11 cellular contexts compared by ENCODE assay signal in the genomic region with DNA sequence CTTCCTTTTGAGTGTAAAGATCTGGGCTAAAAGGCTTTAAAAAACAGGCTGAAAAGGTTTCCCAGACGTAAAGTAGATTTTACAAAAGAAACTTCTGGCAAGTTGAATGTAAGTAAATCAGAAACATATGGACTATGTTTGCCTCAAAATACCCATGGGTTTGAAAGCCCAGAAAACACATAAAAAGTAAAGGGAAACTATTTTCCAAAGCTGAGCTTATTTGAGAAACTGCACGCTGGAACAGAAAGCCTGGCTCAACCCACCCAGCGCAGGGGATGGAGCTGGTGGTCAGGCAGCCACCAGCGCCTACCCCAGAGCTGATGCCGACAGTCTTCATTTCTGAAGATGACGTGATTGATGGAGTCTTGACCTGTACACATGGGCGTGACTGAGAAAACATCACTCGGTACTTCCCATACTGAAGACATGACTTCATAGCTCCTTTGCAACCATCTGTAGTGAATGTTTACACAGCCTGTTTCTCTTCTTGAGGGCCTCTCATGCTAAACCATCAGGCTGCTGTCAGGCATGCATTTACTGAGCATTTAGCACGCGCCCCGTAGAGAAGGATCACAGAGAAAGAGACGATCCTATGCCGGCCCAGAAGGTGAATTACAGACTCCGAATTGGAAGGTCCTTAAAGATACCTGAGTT.
DNase-seq lines count a peak whose midpoint lies in the region; ATAC-seq and TF ChIP-seq lines count a peak whose summit lies in the region.
"Had no signal": no experiment of that assay in that cellular context is flagged by ENCODE, and none has a peak within 500 bp of the region (broad histone marks: within the 10 kb centered on the region; RNA-seq: fewer than 3 reads in every experiment).

No MANE protein-coding gene starts in this region.

- no peak for TF ChIP-seq CTCF in upper lobe of left lung (IDR thresholded peaks at IDR 0.05)
- no peak for TF ChIP-seq CTCF in omental fat pad (IDR thresholded peaks at IDR 0.05)

- H3K27me3 ChIP-seq in upper lobe of left lung: no peaks in the 10 kb centered on the region

- no peak overlapping the region for H3K4me3 ChIP-seq in upper lobe of left lung

- ATAC-seq in upper lobe of left lung (ENCODE audit: low FRiP score in 2 of 2): peak; percentile 26 to 66
- ATAC-seq in omental fat pad (ENCODE audit: low FRiP score): no peak
- no peak for ATAC-seq in HG03045 (IDR thresholded peaks at IDR 0.05; ENCODE audit: unreplicated experiment)
- ATAC-seq: activated naive CD4-positive, alpha-beta T cell treated with anti-CD3 and anti-CD28 coated beads, Interleukin-2, amount 50 U/mL, for 72 hours; left lobe of liver had no signal

- no peaks in the 10 kb centered on the region for H3K36me3 ChIP-seq in upper lobe of left lung

- TF ChIP-seq POLR2A in upper lobe of left lung (IDR thresholded peaks at IDR 0.05): no peak

- H3K9me3 ChIP-seq in upper lobe of left lung: no peaks in the 10 kb centered on the region

- no peaks in the 10 kb centered on the region for H3K4me1 ChIP-seq in upper lobe of left lung

- no peak overlapping the region for H3K27ac ChIP-seq in upper lobe of left lung

- DNase-seq in SIG-M5 treated with dmso at 0.1 percent for 504 hours (lab: John Stamatoyannopoulos, UW; ENCODE audit: unreplicated experiment): peak; percentile 4
- DNase-seq in SIG-M5 (lab: John Stamatoyannopoulos, UW): no peak
- DNase-seq in NCI-H460 (ENCODE audit: extremely low read depth, low read depth): peak; percentile 51
- DNase-seq in fibroblast of peridontal ligament (ENCODE audit: extremely low read depth): peak; percentile 3
- no peak for DNase-seq in upper lobe of left lung
- no peak for DNase-seq in omental fat pad (ENCODE audit: low spot score)
- no peak for DNase-seq in germinal center (ENCODE audit: low spot score)
- DNase-seq: T1000 had no signal

- 42 to 54% methylated on average over 14 of the region's 14 CpGs for WGBS in upper lobe of left lung, 2 donors

- TF ChIP-seq EP300 in upper lobe of left lung (IDR thresholded peaks at IDR 0.05): no peak

Comparison
In these comparisons a context has a peak if more than half of its experiments do, and no peak if none do; other contexts are left out.
1. DNase-seq: peak in SIG-M5 treated with dmso at 0.1 percent for 504 hours (single experiment), NCI-H460 (single experiment) and fibroblast of peridontal ligament (single experiment); none in SIG-M5 (single experiment), upper lobe of left lung (0 of 2), omental fat pad (single experiment) and germinal center (single experiment).
2. ATAC-seq: peak in upper lobe of left lung (2 of 2); none in omental fat pad (single experiment) and HG03045 (single experiment).